Comparison of ENCODE assay signal across 12 cellular contexts in the genomic region with DNA sequence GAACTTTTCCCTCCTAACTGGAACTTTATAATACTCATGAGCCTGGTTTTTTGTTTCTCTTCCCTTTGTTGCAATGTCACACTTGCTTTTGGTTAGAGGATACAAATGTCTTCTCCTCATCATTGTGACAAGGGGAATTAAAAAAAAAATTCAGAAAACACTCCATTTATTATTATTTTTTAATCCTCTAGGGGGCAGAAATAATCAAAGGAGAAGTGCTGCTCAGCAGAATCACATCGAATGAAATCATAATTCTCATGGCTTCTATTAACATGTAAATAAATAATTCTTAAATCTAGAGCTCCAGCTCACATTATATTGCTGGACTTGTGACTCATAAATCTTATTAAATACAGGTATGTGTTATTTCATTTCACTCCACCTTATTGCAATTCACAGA.
DNase-seq lines count a peak whose midpoint lies in the region; ATAC-seq and TF ChIP-seq lines count a peak whose summit lies in the region.
"Had no signal": no experiment of that assay in that cellular context is flagged by ENCODE, and none has a peak within 500 bp of the region (broad histone marks: within the 10 kb centered on the region; RNA-seq: fewer than 3 reads in every experiment).

No MANE protein-coding gene starts in this region.

- TF ChIP-seq POLR2A in sigmoid colon (IDR thresholded peaks at IDR 0.05) = no peak

- TF ChIP-seq EP300 in sigmoid colon (IDR thresholded peaks at IDR 0.05) = no peak

- H3K27me3 Mint-ChIP-seq in CD8-positive, alpha-beta T cell (ENCODE audit: low read depth) = no peaks in the 10 kb centered on the region
- no peaks in the 10 kb centered on the region for H3K27me3 Mint-ChIP-seq in neural progenitor cell (ENCODE audit: insufficient read depth, low read depth)
- H3K27me3 Mint-ChIP-seq: stimulated activated naive CD8-positive, alpha-beta T cell treated with anti-CD3 and anti-CD28 coated beads, Interleukin-15, amount 100 ng/mL, for 72 hours had no signal

- no peaks in the 10 kb centered on the region for H3F3A ChIP-seq in neural progenitor cell (ENCODE audit: low read depth)

- dilution Hi-C loops in mammary epithelial cell (cut with HindIII; ENCODE audit: low sequenced_read_pairs) = no loop called here

- 25% methylated on average over 1 of the region's 1 CpG for WGBS in mammary epithelial cell (ENCODE audit: low coverage, missing lambda C conversion rate)
- WGBS in sigmoid colon, 2 donors = 52 to 56% methylated on average over 1 of the region's 1 CpG

- peaks cover 9% of the 10 kb centered on the region for H3K4me1 Mint-ChIP-seq in CD8-positive, alpha-beta T cell (ENCODE audit: low read depth)
- H3K4me1 Mint-ChIP-seq in neural progenitor cell = no peaks in the 10 kb centered on the region

- H3K79me2 ChIP-seq in Karpas-422 (ENCODE audit: low read length) (no peaks in the 10 kb centered on the region), mammary epithelial cell (ENCODE audit: insufficient read depth, low read length) (no peaks in the 10 kb centered on the region), neural progenitor cell (ENCODE audit: low read depth) (no peaks in the 10 kb centered on the region)

- H3K9me3 ChIP-seq in CD8-positive, alpha-beta T cell (ENCODE audit: low read length) = no peaks in the 10 kb centered on the region
- H3K9me3 ChIP-seq in Karpas-422 (ENCODE audit: low read length) (no peaks in the 10 kb centered on the region), mammary epithelial cell (replicated peaks; ENCODE audit: insufficient read depth, low read length) (no peaks in the 10 kb centered on the region), neural progenitor cell (ENCODE audit: low read depth) (no peaks in the 10 kb centered on the region), sigmoid colon (no peaks in the 10 kb centered on the region), WERI-Rb-1 (ENCODE audit: severe bottlenecking) (no peaks in the 10 kb centered on the region)

- CTCF ChIA-PET in CD8-positive, alpha-beta T cell (lab: Charles Lee) = interaction anchor here (1.1 to 1.6 kb wide), 2 partner anchors 17 to 1127 kb away, joined by 3 to 5 read pairs; no protein-coding TSS in a partner anchor
- CTCF ChIA-PET in mammary epithelial cell (lab: Charles Lee; ENCODE audit: low non-redundant PET) = interaction anchor here (0.7 kb wide), 2 partner anchors 257 to 309 kb away, joined by 5 to 12 read pairs; no protein-coding TSS in a partner anchor

- H3K9me2 ChIP-seq in Karpas-422 (replicated peaks; ENCODE audit: insufficient read depth, low read length) = no peaks in the 10 kb centered on the region

- DNase-seq in CD8-positive, alpha-beta T cell = no peak
- DNase-seq in Karpas-422 = peak; percentile 65
- DNase-seq in mammary epithelial cell = no peak
- no peak for DNase-seq in neural progenitor cell (ENCODE audit: low spot score)
- DNase-seq in sigmoid colon = no peak
- DNase-seq in cortex of kidney (lab: John Stamatoyannopoulos, UW) = no peak
- no peak for DNase-seq in WERI-Rb-1
- DNase-seq: activated CD4-positive, alpha-beta T cell treated with anti-CD3 and anti-CD28 coated beads, Interleukin-2, amount 50 U/mL, for 48 hours; DMS79 treated with DMSO at 0.1 percent for 48 hours; NCI-H1436 treated with DMSO at 0.1 percent for 48 hours; stimulated activated CD4-positive, alpha-beta T cell treated with anti-CD3 and anti-CD28 coated beads, Interleukin-4, amount 100 ng/mL, for 1 hour; stimulated activated naive CD8-positive, alpha-beta T cell treated with anti-CD3 and anti-CD28 coated beads, Interleukin-15, amount 100 ng/mL, for 72 hours had no signal

- no peaks in the 10 kb centered on the region for H3K27me3 ChIP-seq in CD8-positive, alpha-beta T cell (ENCODE audit: insufficient read depth, low read length)
- H3K27me3 ChIP-seq in Karpas-422 (ENCODE audit: low read length) = no peaks in the 10 kb centered on the region
- no peaks in the 10 kb centered on the region for H3K27me3 ChIP-seq in mammary epithelial cell (ENCODE audit: insufficient read depth, low read length)
- H3K27me3 ChIP-seq in neural progenitor cell = no peaks in the 10 kb centered on the region
- H3K27me3 ChIP-seq in sigmoid colon = no peaks in the 10 kb centered on the region
- no peaks in the 10 kb centered on the region for H3K27me3 ChIP-seq in WERI-Rb-1 (ENCODE audit: insufficient read depth, low read depth, severe bottlenecking)

- no peak overlapping the region for H3K9ac ChIP-seq in Karpas-422 (ENCODE audit: low read length)
- H3K9ac ChIP-seq in mammary epithelial cell (ENCODE audit: insufficient read depth, low read length) = no peak overlapping the region
- no peak overlapping the region for H3K9ac ChIP-seq in neural progenitor cell

- no peak for ATAC-seq in CD8-positive, alpha-beta T cell
- ATAC-seq: stimulated activated naive CD8-positive, alpha-beta T cell treated with anti-CD3 and anti-CD28 coated beads, Interleukin-15, amount 100 ng/mL, for 72 hours had no signal

- H3K9me3 Mint-ChIP-seq in CD8-positive, alpha-beta T cell = no peaks in the 10 kb centered on the region
- H3K9me3 Mint-ChIP-seq in neural progenitor cell = peaks cover 2% of the 10 kb centered on the region
- H3K9me3 Mint-ChIP-seq: stimulated activated naive CD8-positive, alpha-beta T cell treated with anti-CD3 and anti-CD28 coated beads, Interleukin-15, amount 100 ng/mL, for 72 hours had no signal

- TF ChIP-seq CTCF in CD8-positive, alpha-beta T cell (IDR thresholded peaks at IDR 0.05) = peak; percentile 18
- TF ChIP-seq CTCF in mammary epithelial cell (conservative IDR thresholded peaks at IDR 0.05 in 1 of 2, IDR thresholded peaks at IDR 0.05 in 1 of 2; ENCODE audit: extremely low read depth in 1 of 2, insufficient read depth in 1 of 2, low read depth in 1 of 2, low read length in 2 of 2) (peak; percentile 34 to 36), neural progenitor cell (IDR thresholded peaks at IDR 0.05) (peak; percentile 35), sigmoid colon (IDR thresholded peaks at IDR 0.05) (no peak), WERI-Rb-1 (IDR thresholded peaks at IDR 0.05; ENCODE audit: low read depth, low read length) (no peak)

- no peaks in the 10 kb centered on the region for H3K36me3 Mint-ChIP-seq in CD8-positive, alpha-beta T cell
- H3K36me3 Mint-ChIP-seq in neural progenitor cell = no peaks in the 10 kb centered on the region

- in situ Hi-C loops in mammary epithelial cell (cut with MboI; ENCODE audit: low sequenced_read_pairs in 2 of 2) = no loop called here

- no peak overlapping the region for H3K4me3 Mint-ChIP-seq in CD8-positive, alpha-beta T cell
- H3K4me3 Mint-ChIP-seq in neural progenitor cell = no peak overlapping the region
- H3K4me3 Mint-ChIP-seq: stimulated activated naive CD8-positive, alpha-beta T cell treated with anti-CD3 and anti-CD28 coated beads, Interleukin-15, amount 100 ng/mL, for 72 hours had no signal

- H4K20me1 ChIP-seq in Karpas-422 (ENCODE audit: insufficient read depth, low read depth, low read length) (no peaks in the 10 kb centered on the region), mammary epithelial cell (ENCODE audit: insufficient read depth, low read length) (no peaks in the 10 kb centered on the region), neural progenitor cell (ENCODE audit: low read depth) (no peaks in the 10 kb centered on the region)

- H3K4me1 ChIP-seq in CD8-positive, alpha-beta T cell (ENCODE audit: insufficient read depth, low read length) = peaks cover 5% of the 10 kb centered on the region
- no peaks in the 10 kb centered on the region for H3K4me1 ChIP-seq in Karpas-422 (ENCODE audit: low read length)
- no peaks in the 10 kb centered on the region for H3K4me1 ChIP-seq in mammary epithelial cell (ENCODE audit: insufficient read depth, low read length)
- no peaks in the 10 kb centered on the region for H3K4me1 ChIP-seq in neural progenitor cell
- no peaks in the 10 kb centered on the region for H3K4me1 ChIP-seq in sigmoid colon

- no TSS peak for BruUV-seq in mammary epithelial cell (replicated peaks; lab: Mats Ljungman, UMichigan)

- H3K4me3 ChIP-seq in CD8-positive, alpha-beta T cell (ENCODE audit: low read depth, low read length) = no peak overlapping the region
- no peak overlapping the region for H3K4me3 ChIP-seq in Karpas-422 (ENCODE audit: low read length)
- no peak overlapping the region for H3K4me3 ChIP-seq in mammary epithelial cell (replicated peaks in 1 of 3; ENCODE audit: insufficient read depth in 1 of 3, low read depth in 2 of 3, low read length in 3 of 3)
- no peak overlapping the region for H3K4me3 ChIP-seq in neural progenitor cell
- H3K4me3 ChIP-seq in sigmoid colon = no peak overlapping the region
- no peak overlapping the region for H3K4me3 ChIP-seq in WERI-Rb-1 (ENCODE audit: low read depth, low read length)

- H3K36me3 ChIP-seq in CD8-positive, alpha-beta T cell (ENCODE audit: insufficient read depth, low read length) = no peaks in the 10 kb centered on the region
- H3K36me3 ChIP-seq in Karpas-422 (ENCODE audit: insufficient read depth, low read length) = no peaks in the 10 kb centered on the region
- no peaks in the 10 kb centered on the region for H3K36me3 ChIP-seq in mammary epithelial cell (ENCODE audit: insufficient read depth, low read length)
- H3K36me3 ChIP-seq in neural progenitor cell = no peaks in the 10 kb centered on the region
- H3K36me3 ChIP-seq in sigmoid colon = no peaks in the 10 kb centered on the region
- H3K36me3 ChIP-seq in WERI-Rb-1 = no peaks in the 10 kb centered on the region

- no peak overlapping the region for H3K27ac Mint-ChIP-seq in CD8-positive, alpha-beta T cell
- no peak overlapping the region for H3K27ac Mint-ChIP-seq in neural progenitor cell
- H3K27ac Mint-ChIP-seq: stimulated activated naive CD8-positive, alpha-beta T cell treated with anti-CD3 and anti-CD28 coated beads, Interleukin-15, amount 100 ng/mL, for 72 hours had no signal

- POLR2A ChIA-PET in CD8-positive, alpha-beta T cell (lab: Charles Lee) = no interaction called here

- no peak overlapping the region for H3K27ac ChIP-seq in CD8-positive, alpha-beta T cell (ENCODE audit: low read depth, low read length)
- H3K27ac ChIP-seq in Karpas-422 (ENCODE audit: low read length) (no peak overlapping the region), mammary epithelial cell (ENCODE audit: insufficient read depth, low read depth, low read length) (no peak overlapping the region), neural progenitor cell (no peak overlapping the region), sigmoid colon (no peak overlapping the region), WERI-Rb-1 (no peak overlapping the region)

- intact Hi-C loops in CD8-positive, alpha-beta T cell (cut with DNase I, micrococcal nuclease) = no loop called here
- intact Hi-C loops in mammary epithelial cell (cut with micrococcal nuclease) = no loop called here
- intact Hi-C loops in sigmoid colon (cut with DNase I) = no loop called here

- H3K4me2 ChIP-seq in Karpas-422 (ENCODE audit: low read depth, low read length, poor library complexity, severe bottlenecking) (no peak overlapping the region), mammary epithelial cell (ENCODE audit: insufficient read depth, low read depth, low read length) (no peak overlapping the region), neural progenitor cell (no peak overlapping the region)

- no peak overlapping the region for H2AFZ ChIP-seq in Karpas-422 (ENCODE audit: low read length)
- no peak overlapping the region for H2AFZ ChIP-seq in mammary epithelial cell (ENCODE audit: low read depth, low read length)
- no peak overlapping the region for H2AFZ ChIP-seq in neural progenitor cell (replicated peaks)

Comparison
In these comparisons a context has a peak if more than half of its experiments do, and no peak if none do; other contexts are left out.
1. CTCF ChIP-seq: peak in CD8-positive, alpha-beta T cell (single experiment), mammary epithelial cell (2 of 2) and neural progenitor cell (single experiment); none in sigmoid colon (0 of 4) and WERI-Rb-1 (single experiment).